Comparison of ENCODE assay signal across 8 cellular contexts in genomic region chr14:77022219-77022852, GRCh38. TPM values are rescaled to one million over a fixed set of nuclear protein-coding genes. Genes with fewer than 3 reads are reported as not detected.
DNase-seq lines count a peak whose midpoint lies in the region; ATAC-seq, FAIRE-seq and TF ChIP-seq lines count a peak whose summit lies in the region.

No MANE protein-coding gene starts in this region.

- peak; percentile 41 to 46 for ATAC-seq in activated T-cell treated with anti-CD3 and anti-CD28 coated beads, Interleukin-2, amount 50 U/mL, for 4 hours
- peak; percentile 56 for ATAC-seq in HG03460 (IDR thresholded peaks at IDR 0.05; ENCODE audit: unreplicated experiment)
- ATAC-seq in pancreas = peak in 2 of 4 donors; percentile 5 to 15

- peaks cover 14 to 29% (median 24%) of the 10 kb centered on the region in 3 donors for H3K4me1 ChIP-seq in pancreas

- FAIRE-seq in pancreas (lab: Jason Lieb, UNC) = no peak

- H3K4me1 Mint-ChIP-seq in activated T-cell treated with anti-CD3 and anti-CD28 coated beads, Interleukin-2, amount 50 U/mL, for 4 hours (ENCODE audit: low read depth) = peaks cover 42% of the 10 kb centered on the region
- H3K4me1 Mint-ChIP-seq in activated T-helper 1 cell treated with anti-CD3 and anti-CD28 coated beads, Interleukin-12 subunit alpha, Interleukin-12 subunit beta, Interleukin-2, Interleukin-4 antibody, amounts not matched to agents 30 ng/mL and 10 ng/mL and 1 ng/mL, durations not matched to agents 14 hours and 24 hours and 36 hours (ENCODE audit: low read depth) = peaks cover 41% of the 10 kb centered on the region

- H3K9me3 ChIP-seq in pancreas = no peaks in the 10 kb centered on the region

- no peaks in the 10 kb centered on the region for H3K36me3 ChIP-seq in pancreas

- no peak for TF ChIP-seq CTCF in pancreas (IDR thresholded peaks at IDR 0.05)

- H3K27me3 ChIP-seq in pancreas = no peaks in the 10 kb centered on the region

- H3K27ac ChIP-seq in pancreas = peak overlapping the region in 3 of 4 donors; percentile 43 to 100 (median 99)

- H3K4me3 Mint-ChIP-seq in activated T-cell treated with anti-CD3 and anti-CD28 coated beads, Interleukin-2, amount 50 U/mL, for 4 hours = no peak overlapping the region
- peak overlapping the region; percentile 3 for H3K4me3 Mint-ChIP-seq in activated T-helper 1 cell treated with anti-CD3 and anti-CD28 coated beads, Interleukin-12 subunit alpha, Interleukin-12 subunit beta, Interleukin-2, Interleukin-4 antibody, amounts not matched to agents 30 ng/mL and 10 ng/mL and 1 ng/mL, durations not matched to agents 14 hours and 24 hours and 36 hours

- 25% methylated on average over 9 of the region's 9 CpGs for WGBS in pancreas, 2 donors

- DNase-seq in activated T-cell treated with anti-CD3 and anti-CD28 coated beads, Interleukin-2, amount 50 U/mL, for 4 hours = no peak
- DNase-seq in activated T-cell treated with anti-CD3 and anti-CD28 coated beads, Interleukin-2, amount 50 U/mL, for 1 hour = no peak
- no peak for DNase-seq in activated T-helper 1 cell treated with anti-CD3 and anti-CD28 coated beads, Interleukin-12 subunit alpha, Interleukin-12 subunit beta, Interleukin-2, Interleukin-4 antibody, amounts not matched to agents 30 ng/mL and 10 ng/mL and 1 ng/mL, durations not matched to agents 14 hours and 24 hours and 36 hours (ENCODE audit: low spot score)
- DNase-seq in pancreas (no peak), globus pallidus (ENCODE audit: low spot score) (no peak), middle frontal gyrus (ENCODE audit: extremely low spot score, low spot score) (no peak)
- DNase-seq in stimulated activated CD8-positive, alpha-beta memory T cell treated with anti-CD3 and anti-CD28 coated beads, Interleukin-4, amount 100 ng/mL, for 48 hours = no peak

- peak overlapping the region; percentile 59 for H3K27ac Mint-ChIP-seq in activated T-helper 1 cell treated with anti-CD3 and anti-CD28 coated beads, Interleukin-12 subunit alpha, Interleukin-12 subunit beta, Interleukin-2, Interleukin-4 antibody, amounts not matched to agents 30 ng/mL and 10 ng/mL and 1 ng/mL, durations not matched to agents 14 hours and 24 hours and 36 hours

- no peak overlapping the region for H3K4me3 ChIP-seq in pancreas

- intact Hi-C loops in activated T-helper 1 cell treated with anti-CD3 and anti-CD28 coated beads, Interleukin-12 subunit alpha, Interleukin-12 subunit beta, Interleukin-2, Interleukin-4 antibody, amounts not matched to agents 30 ng/mL and 10 ng/mL and 1 ng/mL, durations not matched to agents 14 hours and 24 hours and 36 hours (cut with micrococcal nuclease) = no loop called here
- intact Hi-C loops in pancreas (cut with DNase I) = loop anchor here in 2 of 3 donors (5.0 to 10.0 kb wide), 2 partner anchors 65 to 68 kb away; no protein-coding TSS in a partner anchor

- no peaks in the 10 kb centered on the region for H3K9me3 Mint-ChIP-seq in activated T-cell treated with anti-CD3 and anti-CD28 coated beads, Interleukin-2, amount 50 U/mL, for 4 hours
- no peaks in the 10 kb centered on the region for H3K9me3 Mint-ChIP-seq in activated T-helper 1 cell treated with anti-CD3 and anti-CD28 coated beads, Interleukin-12 subunit alpha, Interleukin-12 subunit beta, Interleukin-2, Interleukin-4 antibody, amounts not matched to agents 30 ng/mL and 10 ng/mL and 1 ng/mL, durations not matched to agents 14 hours and 24 hours and 36 hours

- no peaks in the 10 kb centered on the region for H3K27me3 Mint-ChIP-seq in activated T-cell treated with anti-CD3 and anti-CD28 coated beads, Interleukin-2, amount 50 U/mL, for 4 hours (ENCODE audit: low read depth)
- H3K27me3 Mint-ChIP-seq in activated T-helper 1 cell treated with anti-CD3 and anti-CD28 coated beads, Interleukin-12 subunit alpha, Interleukin-12 subunit beta, Interleukin-2, Interleukin-4 antibody, amounts not matched to agents 30 ng/mL and 10 ng/mL and 1 ng/mL, durations not matched to agents 14 hours and 24 hours and 36 hours (ENCODE audit: insufficient read depth) = no peaks in the 10 kb centered on the region

- H3K36me3 Mint-ChIP-seq in activated T-cell treated with anti-CD3 and anti-CD28 coated beads, Interleukin-2, amount 50 U/mL, for 4 hours (ENCODE audit: insufficient read depth) = peaks cover 7% of the 10 kb centered on the region
- H3K36me3 Mint-ChIP-seq in activated T-helper 1 cell treated with anti-CD3 and anti-CD28 coated beads, Interleukin-12 subunit alpha, Interleukin-12 subunit beta, Interleukin-2, Interleukin-4 antibody, amounts not matched to agents 30 ng/mL and 10 ng/mL and 1 ng/mL, durations not matched to agents 14 hours and 24 hours and 36 hours (ENCODE audit: low read depth) = peaks cover 6% of the 10 kb centered on the region

RNA-seq across cellular contexts. Expression of gene IRF2BPL, which starts 6.2 kb away (rescaled TPM):
- 10 to 100 TPM; 29.5 to 37.1 (median 32.7) TPM for total RNA-seq in activated T-cell treated with anti-CD3 and anti-CD28 coated beads, Interleukin-2, amount 50 U/mL, for 4 hours
- 24.9 and 26.5 TPM in 2 replicates for total RNA-seq in activated T-helper 1 cell treated with anti-CD3 and anti-CD28 coated beads, Interleukin-12 subunit alpha, Interleukin-12 subunit beta, Interleukin-2, Interleukin-4 antibody, amounts not matched to agents 30 ng/mL and 10 ng/mL and 1 ng/mL, durations not matched to agents 14 hours and 24 hours and 36 hours
- total RNA-seq in pancreas = 10 to 100 TPM; 15.4 to 32.2 (median 25.5) TPM
- 10 to 100 TPM in 1 of 2 donors, 1 to 10 TPM in 1; 6.2 to 13.7 TPM for polyA plus RNA-seq in pancreas
